In genomic region chr13:110538632-110539031, GRCh38 we compare ENCODE assay signal across 1 cellular context.
TF ChIP-seq lines count a peak whose summit lies in the region.

No MANE protein-coding gene starts in this region.

TF ChIP-seq in WTC11, 78 proteins besides CTCF, POLR2A, EP300 and RAD21 (continued from another document):
- no peak for TF ChIP-seq ZNF532 (CRISPR knock-in tag; IDR thresholded peaks at IDR 0.05; ENCODE audit: borderline replicate concordance)
- no peak for TF ChIP-seq MXD4 (CRISPR knock-in tag; IDR thresholded peaks at IDR 0.05; ENCODE audit: borderline replicate concordance)
- TF ChIP-seq FOXK1 (CRISPR knock-in tag; IDR thresholded peaks at IDR 0.05): no peak
- no peak for TF ChIP-seq E2F5 (CRISPR knock-in tag; IDR thresholded peaks at IDR 0.05)
